Comparison of ENCODE assay signal across 1 cellular context in the genomic region with DNA sequence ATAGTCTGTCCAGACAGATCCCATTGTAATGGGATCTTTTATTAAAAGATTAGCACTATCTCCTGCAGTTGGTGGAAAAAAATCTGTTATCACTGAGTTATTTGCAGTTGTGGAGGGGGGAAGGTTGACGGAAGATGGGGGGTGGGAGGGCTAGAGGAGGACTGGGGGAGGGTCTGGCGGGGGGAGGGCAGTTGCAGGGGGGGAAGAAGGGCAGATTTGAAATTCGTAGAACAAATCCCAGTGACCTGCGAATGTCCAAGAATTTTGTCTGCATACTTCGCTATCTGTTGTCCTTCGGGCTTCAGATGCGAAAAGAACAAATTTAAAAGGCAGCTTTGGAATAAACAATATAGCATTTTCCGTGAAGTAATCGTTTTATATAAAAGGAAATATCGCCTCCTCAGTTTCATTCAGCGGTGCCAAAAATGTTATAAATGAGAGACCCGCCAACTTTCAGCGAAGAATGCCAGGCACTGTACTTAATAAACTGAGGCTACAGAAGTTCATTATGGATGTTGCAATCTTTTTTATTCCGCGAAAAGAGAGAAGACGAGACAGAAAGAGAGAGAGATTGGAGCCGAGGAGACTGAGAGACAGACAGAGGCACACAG.
A peak's percentile ranks its signal among the peaks of the same experiment; 100 is the strongest.
TF ChIP-seq lines count a peak whose summit lies in the region.

No MANE protein-coding gene starts in this region.

TF ChIP-seq in H1, 55 proteins besides CTCF, POLR2A, EP300 and RAD21 (continued from another document):
- 0 out of 4 replicates have a peak, but pooled peaks of 1 of the 2 experiments have one; percentile 0 for TF ChIP-seq SIN3A (conservative IDR thresholded peaks at IDR 0.05 in 1 of 2, IDR thresholded peaks at IDR 0.05 in 1 of 2; ENCODE audit: low read depth in 1 of 2, low read length in 2 of 2)
- 0 out of 2 replicates have a peak, but pooled peaks have one; percentile 11 for TF ChIP-seq PHF8 (conservative IDR thresholded peaks at IDR 0.05; ENCODE audit: low read depth, low read length)
- 0 out of 2 replicates have a peak, but pooled peaks have one; percentile 48 for TF ChIP-seq CEBPB (IDR thresholded peaks at IDR 0.05; ENCODE audit: low read depth, low read length)
- TF ChIP-seq, protein P1, sequence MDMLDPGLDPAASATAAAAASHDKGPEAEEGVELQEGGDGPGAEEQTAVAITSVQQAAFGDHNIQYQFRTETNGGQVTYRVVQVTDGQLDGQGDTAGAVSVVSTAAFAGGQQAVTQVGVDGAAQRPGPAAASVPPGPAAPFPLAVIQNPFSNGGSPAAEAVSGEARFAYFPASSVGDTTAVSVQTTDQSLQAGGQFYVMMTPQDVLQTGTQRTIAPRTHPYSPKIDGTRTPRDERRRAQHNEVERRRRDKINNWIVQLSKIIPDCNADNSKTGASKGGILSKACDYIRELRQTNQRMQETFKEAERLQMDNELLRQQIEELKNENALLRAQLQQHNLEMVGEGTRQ (IDR thresholded peaks at IDR 0.05; ENCODE audit: low read length): no peak
TF ChIP-seq in H1: peak in this region for 4.
